ENCODE assay signal across 12 cellular contexts in the genomic region with DNA sequence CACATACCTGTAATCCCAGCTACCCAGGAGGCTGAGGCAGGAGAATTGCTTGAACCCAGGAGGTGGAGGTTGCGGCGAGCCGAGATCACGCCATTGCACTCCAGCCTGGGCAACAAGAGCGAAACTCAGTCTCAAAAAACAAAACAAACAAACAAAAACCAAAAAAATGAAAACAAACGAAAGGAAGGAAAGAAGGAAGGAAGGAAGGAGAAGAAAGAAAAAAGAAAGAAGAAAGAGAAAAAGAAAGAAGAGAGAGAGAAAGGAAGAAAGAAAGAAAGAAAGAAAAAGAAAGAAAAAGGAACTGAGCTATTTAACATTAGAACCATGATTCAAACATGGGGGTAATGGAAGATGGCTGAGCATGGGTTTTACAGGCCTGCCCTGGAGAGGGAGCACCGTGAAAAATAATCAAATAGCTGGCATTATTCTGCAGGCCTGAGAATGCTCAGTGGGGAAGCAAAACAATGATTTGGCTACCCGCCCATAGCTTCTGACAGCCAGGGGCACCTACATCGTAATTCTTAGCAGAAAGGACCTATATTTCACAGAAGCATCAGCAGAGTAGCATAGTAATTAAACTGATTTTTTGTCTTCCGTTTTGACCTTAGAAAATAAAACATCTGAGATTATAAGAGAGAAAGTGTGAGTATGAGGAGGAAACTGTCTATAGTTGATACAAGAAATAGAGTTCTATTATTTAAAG. TPM values are rescaled to one million over a fixed set of nuclear protein-coding genes. Genes with fewer than 3 reads are reported as not detected.
DNase-seq lines count a peak whose midpoint lies in the region; ATAC-seq and TF ChIP-seq lines count a peak whose summit lies in the region.
"Had no signal": no experiment of that assay in that cellular context is flagged by ENCODE, and none has a peak within 500 bp of the region (broad histone marks: within the 10 kb centered on the region; RNA-seq: fewer than 3 reads in every experiment).

No MANE protein-coding gene starts in this region.

- TF ChIP-seq POLR2A in sigmoid colon (IDR thresholded peaks at IDR 0.05), result no peak

- H3K4me3 ChIP-seq in sigmoid colon, result no peak overlapping the region

- peak overlapping the region; percentile 26 to 59 (median 46) for H3K27ac ChIP-seq in sigmoid colon

- H3K27me3 ChIP-seq in sigmoid colon, result no peaks in the 10 kb centered on the region

- ATAC-seq in GM18873 (IDR thresholded peaks at IDR 0.05; ENCODE audit: low FRiP score, unreplicated experiment) (no peak), HG02840 (IDR thresholded peaks at IDR 0.05; ENCODE audit: low FRiP score, unreplicated experiment) (no peak)

- peak in 2 of 3 experiments; percentile 44 to 70 for DNase-seq in NCI-H1417 (lab: John Stamatoyannopoulos, UW)
- DNase-seq in NCI-H1417 treated with DMSO at 0.1 percent for 48 hours (lab: John Stamatoyannopoulos, UW), result no peak
- DNase-seq in NCI-H2227 treated with DMSO at 0.1 percent for 48 hours (lab: John Stamatoyannopoulos, UW), result peak; percentile 34
- peak; percentile 40 to 76 for DNase-seq in dermis microvascular lymphatic vessel endothelial cell (ENCODE audit: low read depth in 2 of 2)
- DNase-seq in sigmoid colon, result no peak
- DNase-seq in HPDE6-E6E7 (ENCODE audit: extremely low spot score), result no peak
- DNase-seq: activated gamma-delta T cell treated with Interleukin-2 at 50 U/mL for 16 hours had no signal

- intact Hi-C loops in sigmoid colon (cut with DNase I), result loop anchor here (5.0 kb wide), 1 partner anchor 135 kb away; the partner anchor contains the start of gene CDV3

- 76% methylated on average over 10 of the region's 10 CpGs for WGBS in sigmoid colon, 2 donors

- peaks cover 0 to 7% (median 0%) of the 10 kb centered on the region in 4 donors for H3K4me1 ChIP-seq in sigmoid colon

- no peaks in the 10 kb centered on the region for H3K9me3 ChIP-seq in sigmoid colon

- no peak for TF ChIP-seq EP300 in sigmoid colon (IDR thresholded peaks at IDR 0.05)

- peak in 1 of 4 experiments; percentile 23 for TF ChIP-seq CTCF in sigmoid colon (IDR thresholded peaks at IDR 0.05)

- H3K36me3 ChIP-seq in sigmoid colon, result no peaks in the 10 kb centered on the region

RNA-seq across cellular contexts. Expression of gene BFSP2, which starts 37.7 kb away (rescaled TPM):
- total RNA-seq in dermis microvascular lymphatic vessel endothelial cell (not detected in 2 replicates), sigmoid colon (not detected)
- 1 to 10 TPM in 1 of 3 donors, not detected in 2; 2.5 TPM for polyA plus RNA-seq in sigmoid colon
- total RNA-seq: NCI-H460 had no signal
- polyA plus RNA-seq: BJ, keratinocyte had no signal

Comparison
In these comparisons a context has a peak if more than half of its experiments do, and no peak if none do; other contexts are left out.
1. DNase-seq: peak in NCI-H1417 (2 of 3), NCI-H2227 treated with DMSO at 0.1 percent for 48 hours (single experiment) and dermis microvascular lymphatic vessel endothelial cell (2 of 2); none in NCI-H1417 treated with DMSO at 0.1 percent for 48 hours (single experiment), sigmoid colon (single experiment) and HPDE6-E6E7 (single experiment).